In genomic region chr1:247331172-247331525, GRCh38 we compare ENCODE assay signal across 8 cellular contexts. TPM values are rescaled to one million over a fixed set of nuclear protein-coding genes. Genes with fewer than 3 reads are reported as not detected.
DNase-seq lines count a peak whose midpoint lies in the region; ATAC-seq and TF ChIP-seq lines count a peak whose summit lies in the region.

No MANE protein-coding gene starts in this region.

- H3K4me3 Mint-ChIP-seq in GM23338 = peak overlapping the region; percentile 89
- peak overlapping the region; percentile 96 for H3K4me3 Mint-ChIP-seq in activated naive CD4-positive, alpha-beta T cell treated with anti-CD3 and anti-CD28 coated beads, Interleukin-2, amount 50 U/mL, for 24 hours
- peak overlapping the region; percentile 82 for H3K4me3 Mint-ChIP-seq in osteocyte (ENCODE audit: unreplicated experiment)

- H3K36me3 ChIP-seq in GM23338 (ENCODE audit: insufficient read depth) = peaks cover 28% of the 10 kb centered on the region
- H3K36me3 ChIP-seq in Karpas-422 (ENCODE audit: insufficient read depth, low read length) = peaks cover 26% of the 10 kb centered on the region
- H3K36me3 ChIP-seq in SK-N-MC (ENCODE audit: insufficient read depth, low read length) = peaks cover 29% of the 10 kb centered on the region; the same call in 1 of the 2 replicates
- no peaks in the 10 kb centered on the region for H3K36me3 ChIP-seq in transverse colon

- no peak overlapping the region for H3K27ac ChIP-seq in GM23338 (ENCODE audit: low read depth)
- H3K27ac ChIP-seq in Karpas-422 (ENCODE audit: low read length) = peak overlapping the region; percentile 59
- no peak overlapping the region for H3K27ac ChIP-seq in SK-N-MC
- H3K27ac ChIP-seq in transverse colon = peak overlapping the region; percentile 93 to 98 (median 96)

- H4K20me1 ChIP-seq in GM23338 (replicated peaks; ENCODE audit: insufficient read depth) (peaks cover 58% of the 10 kb centered on the region), Karpas-422 (ENCODE audit: insufficient read depth, low read depth, low read length) (peaks cover 27% of the 10 kb centered on the region)

- H3K9me3 Mint-ChIP-seq in GM23338 = no peaks in the 10 kb centered on the region; the same call in 1 of the 3 replicates
- no peaks in the 10 kb centered on the region for H3K9me3 Mint-ChIP-seq in activated naive CD4-positive, alpha-beta T cell treated with anti-CD3 and anti-CD28 coated beads, Interleukin-2, amount 50 U/mL, for 24 hours
- H3K9me3 Mint-ChIP-seq in osteocyte (ENCODE audit: unreplicated experiment) = no peaks in the 10 kb centered on the region

- TF ChIP-seq CTCF in GM23338 (conservative IDR thresholded peaks at IDR 0.05; ENCODE audit: low read depth in 2 of 2) (no peak), osteocyte (IDR thresholded peaks at IDR 0.05) (no peak), transverse colon (IDR thresholded peaks at IDR 0.05) (no peak)

- H3K9me3 ChIP-seq in Karpas-422 (ENCODE audit: low read length) (no peaks in the 10 kb centered on the region), SK-N-MC (ENCODE audit: low read depth, low read length) (no peaks in the 10 kb centered on the region), transverse colon (no peaks in the 10 kb centered on the region)

- no peaks in the 10 kb centered on the region for H3K9me2 ChIP-seq in GM23338 (ENCODE audit: insufficient read depth)
- no peaks in the 10 kb centered on the region for H3K9me2 ChIP-seq in Karpas-422 (replicated peaks; ENCODE audit: insufficient read depth, low read length)

- H3K27ac Mint-ChIP-seq in GM23338 (peak overlapping the region; percentile 94), osteocyte (ENCODE audit: unreplicated experiment) (peak overlapping the region; percentile 56)
- peak overlapping the region; percentile 96 for H3K27ac Mint-ChIP-seq in activated naive CD4-positive, alpha-beta T cell treated with anti-CD3 and anti-CD28 coated beads, Interleukin-2, amount 50 U/mL, for 24 hours

- no peaks in the 10 kb centered on the region; the same call in 1 of the 2 replicates for H3F3A ChIP-seq in GM23338 (replicated peaks; ENCODE audit: low read depth)

- H3K36me3 Mint-ChIP-seq in GM23338 (ENCODE audit: low read depth) (peaks cover 69% of the 10 kb centered on the region), osteocyte (ENCODE audit: unreplicated experiment) (peaks cover 11% of the 10 kb centered on the region)
- H3K36me3 Mint-ChIP-seq in activated naive CD4-positive, alpha-beta T cell treated with anti-CD3 and anti-CD28 coated beads, Interleukin-2, amount 50 U/mL, for 24 hours = no peaks in the 10 kb centered on the region

- DNase-seq in ELF-1 (ENCODE audit: low read depth, low spot score) = peak; percentile 82
- DNase-seq in GM23338 (ENCODE audit: low spot score) = peak; percentile 77
- DNase-seq in Karpas-422 = peak; percentile 91
- no peak for DNase-seq in SK-N-MC (ENCODE audit: low read depth, low spot score)
- DNase-seq in glomerular visceral epithelial cell (ENCODE audit: extremely low spot score) = peak; percentile 81
- DNase-seq in osteocyte (ENCODE audit: extremely low spot score, unreplicated experiment) = peak; percentile 90
- DNase-seq in transverse colon = peak; percentile 87

- peaks cover 83% of the 10 kb centered on the region for H3K79me2 ChIP-seq in GM23338 (replicated peaks; ENCODE audit: insufficient read depth)
- H3K79me2 ChIP-seq in Karpas-422 (ENCODE audit: low read length) = peaks cover 81% of the 10 kb centered on the region

- H3K4me1 ChIP-seq in GM23338 (ENCODE audit: insufficient read depth) = peaks cover 38% of the 10 kb centered on the region
- H3K4me1 ChIP-seq in Karpas-422 (ENCODE audit: low read length) = peaks cover 30% of the 10 kb centered on the region
- H3K4me1 ChIP-seq in transverse colon = peaks cover 8 to 25% (median 19%) of the 10 kb centered on the region in 4 donors

- H3K27me3 Mint-ChIP-seq in GM23338 (ENCODE audit: insufficient read depth, low read depth, poor library complexity) (peaks cover 20% of the 10 kb centered on the region), osteocyte (ENCODE audit: unreplicated experiment) (no peaks in the 10 kb centered on the region)
- peaks cover 2% of the 10 kb centered on the region for H3K27me3 Mint-ChIP-seq in activated naive CD4-positive, alpha-beta T cell treated with anti-CD3 and anti-CD28 coated beads, Interleukin-2, amount 50 U/mL, for 24 hours

- no peak overlapping the region for H2AFZ ChIP-seq in GM23338
- 0 out of 2 replicates have a peak overlapping the region, but pooled peaks have one; percentile 59 for H2AFZ ChIP-seq in Karpas-422 (ENCODE audit: low read length)

- intact Hi-C loops in transverse colon (cut with DNase I; ENCODE audit: low total_unique reads) = no loop called here

- peak; percentile 36 for ATAC-seq in GM23338

- H3K4me3 ChIP-seq in GM23338 = peak overlapping the region; percentile 91
- peak overlapping the region; percentile 96 for H3K4me3 ChIP-seq in Karpas-422 (ENCODE audit: low read length)
- H3K4me3 ChIP-seq in SK-N-MC = peak overlapping the region; percentile 90
- peak overlapping the region; percentile 88 to 99 (median 96) for H3K4me3 ChIP-seq in transverse colon

- H3K4me1 Mint-ChIP-seq in GM23338 (peaks cover 40% of the 10 kb centered on the region), osteocyte (ENCODE audit: unreplicated experiment) (peaks cover 46% of the 10 kb centered on the region)
- peaks cover 15% of the 10 kb centered on the region for H3K4me1 Mint-ChIP-seq in activated naive CD4-positive, alpha-beta T cell treated with anti-CD3 and anti-CD28 coated beads, Interleukin-2, amount 50 U/mL, for 24 hours

- peak; percentile 82 for TF ChIP-seq POLR2A in transverse colon (IDR thresholded peaks at IDR 0.05)

- in situ Hi-C loops in transverse colon (cut with MboI; ENCODE audit: low pct_ligation_motif_present in 1 of 4, low pct_unique_long_range_greater_than_20kb in 1 of 4, low sequenced_read_pairs in 3 of 4) = no loop called here

- H3K27me3 ChIP-seq in GM23338 (ENCODE audit: insufficient read depth) = no peaks in the 10 kb centered on the region
- H3K27me3 ChIP-seq in Karpas-422 (ENCODE audit: low read length) = no peaks in the 10 kb centered on the region
- no peaks in the 10 kb centered on the region for H3K27me3 ChIP-seq in transverse colon

- TF ChIP-seq EP300 in transverse colon (IDR thresholded peaks at IDR 0.05; ENCODE audit: low read depth) = no peak

- H3K9ac ChIP-seq in Karpas-422 (ENCODE audit: low read length) = peak overlapping the region; percentile 98
- peak overlapping the region; percentile 83 for H3K9ac ChIP-seq in SK-N-MC (ENCODE audit: insufficient read length)

- 2% methylated on average over 33 of the region's 36 CpGs; no CpG with 5 or more reads in 1 of the 2 donors for WGBS in transverse colon (ENCODE audit: low coverage in 1 of 2), 2 donors

- H3K4me2 ChIP-seq in GM23338 (peak overlapping the region; percentile 98), Karpas-422 (ENCODE audit: low read depth, low read length, poor library complexity, severe bottlenecking) (peak overlapping the region; percentile 84)

TF ChIP-seq in GM23338, 12 proteins besides CTCF, POLR2A, EP300 and RAD21:
- no peak for TF ChIP-seq ZNF331 (CRISPR knock-in tag; IDR thresholded peaks at IDR 0.05; ENCODE audit: low read depth)
- peak; percentile 5; the same call in 1 of the 2 replicates for TF ChIP-seq POLR2AphosphoS5 (IDR thresholded peaks at IDR 0.05; ENCODE audit: low read depth)

RNA-seq across cellular contexts. Expression of gene ZNF496, which starts 0.5 kb away (rescaled TPM):
- total RNA-seq in GM23338 (2014; rRNA removed; shearing (Covaris generic)) = 102 and 127 TPM in 2 replicates
- 20.4 and 22.0 TPM in 2 replicates for polyA plus RNA-seq in GM23338 (2016; fragmentation: Nextera tagmentation; extraction: Ambion mirVana)
- 28.6 and 75.1 TPM in 2 replicates for total RNA-seq in Karpas-422 (2014; rRNA removed; shearing (Covaris generic); ENCODE audit: low replicate concordance)
- 39.8 and 43.0 TPM in 2 replicates for total RNA-seq in osteocyte
- 10 to 100 TPM; 12.4 to 35.8 (median 28.7) TPM for total RNA-seq in transverse colon

Comparison
In these comparisons a context has a peak if more than half of its experiments do, and no peak if none do; other contexts are left out.
1. H3K27ac ChIP-seq: peak in Karpas-422 (single experiment) and transverse colon (4 of 4); none in GM23338 (single experiment) and SK-N-MC (single experiment).
2. Peak in every context shown above with its lines, with median percentiles within 50 percentile points of each other: H3K4me3 ChIP-seq, H3K27ac Mint-ChIP-seq and H3K4me3 Mint-ChIP-seq.